ENCODE assay signal across 1 cellular context in the genomic region with DNA sequence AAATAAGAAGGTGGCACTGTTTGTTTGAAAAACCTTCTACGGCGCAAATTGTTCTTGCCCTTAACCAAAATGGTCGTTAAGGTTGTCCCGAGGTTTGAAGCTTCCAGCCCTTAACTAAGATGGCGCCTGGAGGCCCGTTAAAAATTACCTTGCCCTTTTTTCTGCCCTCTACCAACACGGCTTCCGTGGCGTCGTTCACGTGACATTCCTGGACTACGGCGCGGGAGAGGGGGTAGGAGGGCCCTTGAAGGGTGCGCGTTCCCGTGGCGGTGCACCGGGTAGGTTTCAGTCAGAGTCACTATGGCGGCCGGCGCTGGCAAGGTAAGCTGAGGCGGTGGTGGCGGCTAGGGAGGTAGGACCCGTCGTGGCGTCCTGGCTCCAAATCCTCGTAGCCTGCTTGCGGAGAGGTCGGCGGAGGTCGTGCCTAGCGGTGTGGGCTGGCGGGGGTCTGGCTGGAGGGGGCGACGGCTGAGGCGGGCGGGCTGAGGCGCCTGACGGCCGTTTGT.
A peak's percentile ranks its signal among the peaks of the same experiment; 100 is the strongest.
TF ChIP-seq lines count a peak whose summit lies in the region.

Gene SLMAP, plus strand, starts transcription at position 288 of the 506 bp plus-strand sequence. CDS start 1,343 bp downstream, outside the sequence.

TF ChIP-seq in A549, 52 proteins besides CTCF, POLR2A, EP300 and RAD21 (continued from another document):
- TF ChIP-seq BHLHE40 (IDR thresholded peaks at IDR 0.05; ENCODE audit: low read depth, low read length) = peak; percentile 69
- TF ChIP-seq JUNB (IDR thresholded peaks at IDR 0.05) = no peak
- TF ChIP-seq HOXA7 (CRISPR knock-in tag; IDR thresholded peaks at IDR 0.05) = no peak
- peak; percentile 46; the same call in 1 of the 2 replicates for TF ChIP-seq HOXB13 (CRISPR knock-in tag; IDR thresholded peaks at IDR 0.05; ENCODE audit: low read depth)
- TF ChIP-seq JUN (IDR thresholded peaks at IDR 0.05) = peak; percentile 34 to 66; a peak in 3 of 5 replicates
- TF ChIP-seq FOXS1 (CRISPR knock-in tag; IDR thresholded peaks at IDR 0.05) = no peak
- TF ChIP-seq PHF8 (IDR thresholded peaks at IDR 0.05; ENCODE audit: borderline replicate concordance, low read depth) = peak; percentile 55; the same call in 1 of the 2 replicates
- TF ChIP-seq MAX (IDR thresholded peaks at IDR 0.05) = peak; percentile 70
- no peak for TF ChIP-seq ELK1 (IDR thresholded peaks at IDR 0.05; ENCODE audit: low read depth, low read length)
- 0 out of 2 replicates have a peak, but pooled peaks have one; percentile 58 for TF ChIP-seq ZSCAN20 (CRISPR knock-in tag; IDR thresholded peaks at IDR 0.05)
- TF ChIP-seq GATA3 (IDR thresholded peaks at IDR 0.05; ENCODE audit: borderline replicate concordance) = no peak
- TF ChIP-seq SREBF2 (IDR thresholded peaks at IDR 0.05) = no peak
- no peak for TF ChIP-seq ZNF302 (CRISPR knock-in tag; IDR thresholded peaks at IDR 0.05)
